In genomic region chr3:129005526-129006303, GRCh38 we compare ENCODE assay signal across 9 cellular contexts. TPM values are rescaled to one million over a fixed set of nuclear protein-coding genes. Genes with fewer than 3 reads are reported as not detected.
DNase-seq lines count a peak whose midpoint lies in the region; ATAC-seq and TF ChIP-seq lines count a peak whose summit lies in the region.
"Had no signal": no experiment of that assay in that cellular context is flagged by ENCODE, and none has a peak within 500 bp of the region (broad histone marks: within the 10 kb centered on the region; RNA-seq: fewer than 3 reads in every experiment).

No MANE protein-coding gene starts in this region.

- ATAC-seq in GM18520 (IDR thresholded peaks at IDR 0.05; ENCODE audit: unreplicated experiment): no peak
- ATAC-seq: foreskin keratinocyte had no signal

- H3K4me1 ChIP-seq in mucosa of stomach (ENCODE audit: control insufficient read depth, insufficient read depth, low read length): peaks cover 29% of the 10 kb centered on the region
- H3K4me1 ChIP-seq: foreskin keratinocyte had no signal

- DNase-seq in DMS153 treated with DMSO at 0.1 percent for 48 hours (lab: John Stamatoyannopoulos, UW; ENCODE audit: unreplicated experiment) (peak; percentile 68), LNCaP clone FGC (ENCODE audit: low read depth) (peak; percentile 23), dermis blood vessel endothelial cell (peak; percentile 74), GM19238 (ENCODE audit: insufficient read length, low spot score) (no peak), hippocampal formation (lab: John Stamatoyannopoulos, UW) (no peak), NCI-H2227 treated with DMSO at 0.1 percent for 48 hours (lab: John Stamatoyannopoulos, UW) (no peak)
- DNase-seq: foreskin keratinocyte had no signal

- H3K4me3 ChIP-seq in LNCaP clone FGC (ENCODE audit: low read depth, low read length) (no peak overlapping the region), mucosa of stomach (ENCODE audit: low read length) (no peak overlapping the region)

- H3K9ac ChIP-seq in mucosa of stomach (ENCODE audit: low read length): peak overlapping the region; percentile 17

- H3K27me3 ChIP-seq in mucosa of stomach (ENCODE audit: control insufficient read depth, insufficient read depth, low read length): peaks cover 30% of the 10 kb centered on the region

- TF ChIP-seq CTCF in LNCaP clone FGC (IDR thresholded peaks at IDR 0.05; ENCODE audit: control insufficient read depth, extremely low read depth, insufficient read depth): no peak

- H3K36me3 ChIP-seq in mucosa of stomach (ENCODE audit: control insufficient read depth, insufficient read depth, low read length): no peaks in the 10 kb centered on the region

- no peaks in the 10 kb centered on the region for H3K9me3 ChIP-seq in mucosa of stomach (ENCODE audit: control insufficient read depth, low read length)

RNA-seq across cellular contexts. Expression of gene EFCC1, which starts 4.6 kb away (rescaled TPM):
- 5.9 and 12.1 TPM in 2 replicates for total RNA-seq in dermis blood vessel endothelial cell
- total RNA-seq: foreskin keratinocyte had no signal

RNA-seq across cellular contexts. Expression of gene CFAP92, which starts 11.8 kb away (rescaled TPM):
- total RNA-seq in dermis blood vessel endothelial cell: 1.9 and 2.4 TPM in 2 replicates

RNA-seq across cellular contexts. Expression of gene GP9, which starts 54.9 kb away (rescaled TPM):
- not detected in 2 replicates for total RNA-seq in dermis blood vessel endothelial cell
- total RNA-seq: foreskin keratinocyte had no signal

Comparison
In these comparisons a context has a peak if more than half of its experiments do, and no peak if none do; other contexts are left out.
1. DNase-seq: peak in DMS153 treated with DMSO at 0.1 percent for 48 hours (single experiment), LNCaP clone FGC (single experiment) and dermis blood vessel endothelial cell (single experiment); none in GM19238 (single experiment), hippocampal formation (0 of 2) and NCI-H2227 treated with DMSO at 0.1 percent for 48 hours (single experiment).